Comparison of ENCODE assay signal across 16 cellular contexts in the genomic region with DNA sequence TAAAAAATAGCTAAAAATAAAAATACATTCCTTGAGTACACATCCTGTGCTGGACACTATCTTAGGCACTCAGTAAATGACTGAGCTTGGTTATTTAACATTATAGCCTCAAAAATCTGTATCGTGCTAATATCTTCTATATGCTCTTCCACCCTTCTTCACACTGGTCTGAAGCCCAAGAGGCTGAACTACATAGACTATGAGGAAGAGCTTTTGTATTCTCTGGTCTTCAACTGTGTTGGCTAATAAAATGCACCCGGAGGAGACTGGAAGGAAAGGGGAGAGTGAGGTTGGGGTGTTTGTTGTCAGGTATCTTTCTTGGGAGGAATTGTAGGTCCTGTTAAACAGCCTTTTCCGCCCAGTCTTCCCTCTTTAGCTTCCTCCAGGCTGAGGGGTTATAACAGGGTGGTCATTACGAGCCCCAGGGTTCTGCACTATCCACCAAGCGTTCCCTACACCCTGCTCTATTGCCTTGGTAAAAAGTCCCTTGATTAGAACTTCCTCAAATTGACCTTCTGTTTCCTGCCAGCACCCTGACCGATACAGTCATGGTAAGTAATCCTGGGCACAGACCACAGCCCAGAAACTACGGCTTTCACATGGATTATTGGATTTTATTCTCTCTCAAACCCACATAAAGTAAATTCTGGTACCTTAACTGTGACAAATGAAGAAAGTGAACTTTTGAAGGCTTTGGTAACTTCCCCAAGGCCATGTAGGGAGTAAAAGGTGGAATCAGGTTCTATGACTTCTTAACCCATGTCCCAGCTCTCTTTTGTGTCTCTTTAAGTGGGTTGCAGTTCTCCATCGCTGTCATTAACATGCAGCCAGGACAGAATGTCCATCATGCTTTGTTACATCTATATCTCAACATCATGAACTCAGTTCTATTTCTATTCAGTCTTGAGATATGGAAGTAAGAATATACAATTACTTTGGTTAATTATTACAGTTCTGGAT.
DNase-seq lines count a peak whose midpoint lies in the region; ATAC-seq and TF ChIP-seq lines count a peak whose summit lies in the region.
"Had no signal": no experiment of that assay in that cellular context is flagged by ENCODE, and none has a peak within 500 bp of the region (broad histone marks: within the 10 kb centered on the region; RNA-seq: fewer than 3 reads in every experiment).

No MANE protein-coding gene starts in this region.

- DNase-seq in dermis blood vessel endothelial cell (peak; percentile 6), GM10248 (ENCODE audit: extremely low spot score) (no peak), DMS79 (lab: John Stamatoyannopoulos, UW) (no peak)
- DNase-seq: activated naive CD4-positive, alpha-beta T cell treated with anti-CD3 and anti-CD28 coated beads, Interleukin-2, amount 50 U/mL, for 16 hours; effector memory CD8-positive, alpha-beta T cell; foreskin melanocyte; mucosa of descending colon; NCI-H2107; NCI-H82; T-helper 9 cell; upper lobe of left lung had no signal

- ATAC-seq in GM18498 (IDR thresholded peaks at IDR 0.05; ENCODE audit: unreplicated experiment), result peak; percentile 68
- peak; percentile 59 for ATAC-seq in GM21390 (IDR thresholded peaks at IDR 0.05; ENCODE audit: unreplicated experiment)
- ATAC-seq in HG03442 (IDR thresholded peaks at IDR 0.05; ENCODE audit: unreplicated experiment), result peak; percentile 62
- no peak for ATAC-seq in HG02938 (IDR thresholded peaks at IDR 0.05; ENCODE audit: unreplicated experiment)
- ATAC-seq in HG03280 (IDR thresholded peaks at IDR 0.05; ENCODE audit: unreplicated experiment), result no peak
- ATAC-seq: effector memory CD8-positive, alpha-beta T cell; mucosa of descending colon had no signal

- POLR2A ChIA-PET in GM10248 (lab: Yijun Ruan, JAX), result no interaction called here

- CTCF ChIA-PET in GM10248 (lab: Yijun Ruan, JAX), result interaction anchor here (0.8 to 1.5 kb wide), 8 partner anchors 8 to 167 kb away, joined by 3 to 6 read pairs (median 3); no protein-coding TSS in a partner anchor

- TF ChIP-seq CTCF in GM10248 (IDR thresholded peaks at IDR 0.05; ENCODE audit: control extremely low read depth, extremely low read depth, low read depth, missing control alignments), result no peak

Comparison
In these comparisons a context has a peak if more than half of its experiments do, and no peak if none do; other contexts are left out.
1. ATAC-seq: peak in GM18498 (single experiment), GM21390 (single experiment) and HG03442 (single experiment); none in HG02938 (single experiment) and HG03280 (single experiment).